In the genomic region with DNA sequence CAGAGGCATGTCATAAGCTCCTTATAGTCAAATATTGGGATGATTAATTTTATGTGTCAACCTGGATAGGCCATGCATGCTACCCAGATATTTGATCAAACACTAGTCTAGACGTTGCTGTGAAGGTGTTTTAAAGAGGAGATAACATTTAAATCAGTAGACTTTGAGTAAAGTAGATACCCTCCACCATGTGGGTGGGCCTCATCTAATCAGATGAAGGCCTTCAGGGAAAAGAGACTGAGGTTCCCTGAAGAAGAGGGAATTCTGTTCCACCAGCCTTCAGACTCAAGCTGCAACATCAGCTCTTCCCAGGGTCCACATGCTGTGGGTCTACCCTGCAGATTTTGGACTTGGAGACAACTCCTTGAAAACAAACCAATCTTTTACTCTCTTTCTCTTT, we compare ENCODE assay signal across 19 cellular contexts.
"Had no signal": no experiment of that assay in that cellular context is flagged by ENCODE, and none has a peak within 500 bp of the region (broad histone marks: within the 10 kb centered on the region; RNA-seq: fewer than 3 reads in every experiment).

No MANE protein-coding gene starts in this region.

- H3K27me3 ChIP-seq: gastrocnemius medialis, heart right ventricle, right lobe of liver, stomach, thyroid gland had no signal

- H3K36me3 ChIP-seq: gastrocnemius medialis, heart right ventricle, right lobe of liver, thyroid gland had no signal

- ATAC-seq: esophagus mucosa; gastrocnemius medialis; heart right ventricle; left lobe of liver; natural killer cell treated with Interleukin-12 subunit alpha and Interleukin-12 subunit beta and Interleukin-15 and Interleukin-18, amount 100 ng/mL, for 72 hours; psoas muscle; right lobe of liver; stimulated activated effector memory CD8-positive, alpha-beta T cell treated with anti-CD3 and anti-CD28 coated beads, Interleukin-12 subunit alpha, Interleukin-12 subunit beta, amount 100 ng/mL, for 72 hours had no signal

- H3K4me1 ChIP-seq: gastrocnemius medialis, psoas muscle, right lobe of liver had no signal

- H3K4me3 Mint-ChIP-seq: mesothelial cell of epicardium; natural killer cell treated with Interleukin-12 subunit alpha and Interleukin-12 subunit beta and Interleukin-15 and Interleukin-18, amount 100 ng/mL, for 72 hours; stimulated activated effector memory CD8-positive, alpha-beta T cell treated with anti-CD3 and anti-CD28 coated beads, Interleukin-12 subunit alpha, Interleukin-12 subunit beta, amount 100 ng/mL, for 72 hours; type B pancreatic cell had no signal

- H3K27ac ChIP-seq: gastrocnemius medialis, heart right ventricle, psoas muscle, right lobe of liver, stomach, thyroid gland had no signal

- H3K27ac Mint-ChIP-seq: mesothelial cell of epicardium; stimulated activated effector memory CD8-positive, alpha-beta T cell treated with anti-CD3 and anti-CD28 coated beads, Interleukin-12 subunit alpha, Interleukin-12 subunit beta, amount 100 ng/mL, for 72 hours; type B pancreatic cell had no signal

- H3K36me3 Mint-ChIP-seq: mesothelial cell of epicardium; stimulated activated effector memory CD8-positive, alpha-beta T cell treated with anti-CD3 and anti-CD28 coated beads, Interleukin-12 subunit alpha, Interleukin-12 subunit beta, amount 100 ng/mL, for 72 hours had no signal

- DNase-seq: effector CD4-positive, alpha-beta T cell; gastrocnemius medialis; heart right ventricle; hypothalamus; islet precursor cell; psoas muscle; retina; right lobe of liver; stimulated activated CD4-positive, alpha-beta T cell treated with anti-CD3 and anti-CD28 coated beads, Interleukin-4, amount 100 ng/mL, for 1 hour; stimulated activated CD8-positive, alpha-beta memory T cell treated with anti-CD3 and anti-CD28 coated beads, Interleukin-4, amount 100 ng/mL, for 48 hours; stomach; thyroid gland had no signal

- H3K9me3 ChIP-seq: gastrocnemius medialis, heart right ventricle, psoas muscle, right lobe of liver, stomach, thyroid gland had no signal

- H3K27me3 Mint-ChIP-seq: natural killer cell treated with Interleukin-12 subunit alpha and Interleukin-12 subunit beta and Interleukin-15 and Interleukin-18, amount 100 ng/mL, for 72 hours; type B pancreatic cell had no signal

- H3K4me3 ChIP-seq: coronary artery, gastrocnemius medialis, heart right ventricle, psoas muscle, right lobe of liver, stomach, thyroid gland had no signal
